21 cellular contexts compared by ENCODE assay signal in the genomic region with DNA sequence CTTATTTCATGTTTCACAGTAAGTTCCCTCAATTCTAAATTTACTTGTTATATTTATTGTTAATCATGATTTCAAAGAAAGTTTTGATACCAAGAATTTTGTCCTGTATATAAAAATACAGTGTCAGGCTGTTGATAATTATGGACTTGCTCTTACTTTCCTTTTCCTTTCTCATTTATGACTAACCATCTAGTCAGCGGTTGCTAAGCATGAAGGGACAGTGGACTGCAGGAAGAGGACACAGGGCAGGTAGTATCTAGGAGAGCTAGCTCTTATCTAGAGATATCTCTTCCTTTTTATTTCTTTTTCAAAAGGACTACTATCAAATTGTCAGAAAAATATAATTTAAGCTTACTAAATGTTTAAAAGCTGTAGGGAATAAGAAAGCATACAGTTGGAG. TPM values are rescaled to one million over a fixed set of nuclear protein-coding genes. Genes with fewer than 3 reads are reported as not detected.
A peak's percentile ranks its signal among the peaks of the same experiment; 100 is the strongest.
DNase-seq lines count a peak whose midpoint lies in the region; ATAC-seq and TF ChIP-seq lines count a peak whose summit lies in the region.
"Had no signal": no experiment of that assay in that cellular context is flagged by ENCODE, and none has a peak within 500 bp of the region (broad histone marks: within the 10 kb centered on the region; RNA-seq: fewer than 3 reads in every experiment).

No MANE protein-coding gene starts in this region.

- H3K4me2 ChIP-seq in mammary epithelial cell (ENCODE audit: insufficient read depth, low read depth, low read length) = no peak overlapping the region

- TF ChIP-seq CTCF in mammary epithelial cell (conservative IDR thresholded peaks at IDR 0.05 in 1 of 2, IDR thresholded peaks at IDR 0.05 in 1 of 2; ENCODE audit: extremely low read depth in 1 of 2, insufficient read depth in 1 of 2, low read depth in 1 of 2, low read length in 2 of 2) = no peak
- TF ChIP-seq CTCF in spleen (IDR thresholded peaks at IDR 0.05 in 8 of 11, conservative IDR thresholded peaks at IDR 0.05 in 3 of 11) = no peak

- ATAC-seq in GM19372 (IDR thresholded peaks at IDR 0.05; ENCODE audit: low read depth, unreplicated experiment) (peak; percentile 55), HG03280 (IDR thresholded peaks at IDR 0.05; ENCODE audit: unreplicated experiment) (peak; percentile 48), GM19328 (IDR thresholded peaks at IDR 0.05; ENCODE audit: unreplicated experiment) (no peak)
- ATAC-seq: CD8-positive, alpha-beta T cell; stimulated activated naive CD8-positive, alpha-beta T cell treated with anti-CD3 and anti-CD28 coated beads, Interleukin-15, amount 100 ng/mL, for 72 hours; WTC11 had no signal

- H2AFZ ChIP-seq in mammary epithelial cell (ENCODE audit: low read depth, low read length) = no peak overlapping the region

- H4K20me1 ChIP-seq in mammary epithelial cell (ENCODE audit: insufficient read depth, low read length) = no peaks in the 10 kb centered on the region

- dilution Hi-C loops in mammary epithelial cell (cut with HindIII; ENCODE audit: low sequenced_read_pairs) = loop anchor here (5.0 kb wide), 1 partner anchor 38 kb away; no protein-coding TSS in a partner anchor

- in situ Hi-C loops in mammary epithelial cell (cut with MboI; ENCODE audit: low sequenced_read_pairs in 2 of 2) = no loop called here

- CTCF ChIA-PET in mammary epithelial cell (lab: Charles Lee; ENCODE audit: low non-redundant PET) = no interaction called here

- DNase-seq in ELR (ENCODE audit: low read depth) (peak; percentile 77), mammary epithelial cell (peak; percentile 13), spleen (no peak), cortex of kidney (lab: John Stamatoyannopoulos, UW) (no peak), hypothalamus (lab: John Stamatoyannopoulos, UW) (no peak)
- DNase-seq: activated gamma-delta T cell; CD8-positive, alpha-beta T cell; glutamatergic neuron; H7; NCI-H2029 treated with DMSO at 0.1 percent for 48 hours; NCI-H69; stimulated activated naive CD8-positive, alpha-beta T cell treated with anti-CD3 and anti-CD28 coated beads, Interleukin-15, amount 100 ng/mL, for 72 hours had no signal

- H3K9ac ChIP-seq in mammary epithelial cell (ENCODE audit: insufficient read depth, low read length) = no peak overlapping the region

- 95% methylated on average over 1 of the region's 1 CpG for WGBS in mammary epithelial cell (ENCODE audit: low coverage, missing lambda C conversion rate)
- 80 to 96% (median 82%) methylated on average over 1 of the region's 1 CpG for WGBS in spleen, 5 donors

- H3K4me3 ChIP-seq in mammary epithelial cell (replicated peaks in 1 of 3; ENCODE audit: insufficient read depth in 1 of 3, low read depth in 2 of 3, low read length in 3 of 3) (no peak overlapping the region), spleen (no peak overlapping the region)

- H3K36me3 ChIP-seq in mammary epithelial cell (ENCODE audit: insufficient read depth, low read length) (no peaks in the 10 kb centered on the region), spleen (no peaks in the 10 kb centered on the region)

- no peaks in the 10 kb centered on the region for H3K9me3 ChIP-seq in mammary epithelial cell (replicated peaks; ENCODE audit: insufficient read depth, low read length)
- no peaks in the 10 kb centered on the region for H3K9me3 ChIP-seq in spleen

- no TSS peak for BruUV-seq in mammary epithelial cell (replicated peaks; lab: Mats Ljungman, UMichigan)

- no peaks in the 10 kb centered on the region for H3K79me2 ChIP-seq in mammary epithelial cell (ENCODE audit: insufficient read depth, low read length)

- H3K4me1 ChIP-seq in mammary epithelial cell (ENCODE audit: insufficient read depth, low read length) = no peaks in the 10 kb centered on the region
- no peaks in the 10 kb centered on the region for H3K4me1 ChIP-seq in spleen

- intact Hi-C loops in mammary epithelial cell (cut with micrococcal nuclease) = no loop called here
- intact Hi-C loops in spleen (cut with DNase I; ENCODE audit: low total_unique reads) = no loop called here

- H3K27me3 ChIP-seq in mammary epithelial cell (ENCODE audit: insufficient read depth, low read length) (no peaks in the 10 kb centered on the region), spleen (replicated peaks in 1 of 7) (no peaks in the 10 kb centered on the region)

- H3K27ac ChIP-seq in mammary epithelial cell (ENCODE audit: insufficient read depth, low read depth, low read length) (no peak overlapping the region), spleen (no peak overlapping the region)

- no peak for TF ChIP-seq POLR2A in spleen (IDR thresholded peaks at IDR 0.05)

RNA-seq across cellular contexts. Expression of a gene that starts 1.6 kb away (rescaled TPM):
- total RNA-seq in mammary epithelial cell = not detected
- not detected for polyA plus RNA-seq in mammary epithelial cell
- polyA minus RNA-seq in mammary epithelial cell = not detected
- not detected for total RNA-seq in spleen
- polyA plus RNA-seq in spleen = not detected
- total RNA-seq: CD8-positive, alpha-beta T cell; H7; neural crest cell; RPMI7951; ureter; WTC11 had no signal
- polyA plus RNA-seq: AG04450, esophagus had no signal

RNA-seq across cellular contexts. Expression of a gene that starts 16.4 kb away (rescaled TPM):
- not detected for total RNA-seq in mammary epithelial cell
- polyA plus RNA-seq in mammary epithelial cell = not detected
- polyA minus RNA-seq in mammary epithelial cell = not detected
- total RNA-seq in spleen = not detected
- polyA plus RNA-seq in spleen = not detected
- total RNA-seq: CD8-positive, alpha-beta T cell; H7; neural crest cell; RPMI7951; ureter; WTC11 had no signal
- polyA plus RNA-seq: AG04450, esophagus had no signal

RNA-seq across cellular contexts. Expression of a gene that starts 38.8 kb away (rescaled TPM):
- not detected for total RNA-seq in mammary epithelial cell
- polyA plus RNA-seq in mammary epithelial cell = not detected
- not detected for polyA minus RNA-seq in mammary epithelial cell
- not detected for total RNA-seq in spleen
- polyA plus RNA-seq in spleen = not detected
- total RNA-seq: CD8-positive, alpha-beta T cell; H7; neural crest cell; RPMI7951; ureter; WTC11 had no signal
- polyA plus RNA-seq: AG04450, esophagus had no signal

Comparison
In these comparisons a context has a peak if more than half of its experiments do, and no peak if none do; other contexts are left out.
1. DNase-seq: peak in ELR (single experiment) and mammary epithelial cell (single experiment); none in spleen (single experiment), cortex of kidney (single experiment) and hypothalamus (0 of 51).